18 cellular contexts compared by ENCODE assay signal in the genomic region with DNA sequence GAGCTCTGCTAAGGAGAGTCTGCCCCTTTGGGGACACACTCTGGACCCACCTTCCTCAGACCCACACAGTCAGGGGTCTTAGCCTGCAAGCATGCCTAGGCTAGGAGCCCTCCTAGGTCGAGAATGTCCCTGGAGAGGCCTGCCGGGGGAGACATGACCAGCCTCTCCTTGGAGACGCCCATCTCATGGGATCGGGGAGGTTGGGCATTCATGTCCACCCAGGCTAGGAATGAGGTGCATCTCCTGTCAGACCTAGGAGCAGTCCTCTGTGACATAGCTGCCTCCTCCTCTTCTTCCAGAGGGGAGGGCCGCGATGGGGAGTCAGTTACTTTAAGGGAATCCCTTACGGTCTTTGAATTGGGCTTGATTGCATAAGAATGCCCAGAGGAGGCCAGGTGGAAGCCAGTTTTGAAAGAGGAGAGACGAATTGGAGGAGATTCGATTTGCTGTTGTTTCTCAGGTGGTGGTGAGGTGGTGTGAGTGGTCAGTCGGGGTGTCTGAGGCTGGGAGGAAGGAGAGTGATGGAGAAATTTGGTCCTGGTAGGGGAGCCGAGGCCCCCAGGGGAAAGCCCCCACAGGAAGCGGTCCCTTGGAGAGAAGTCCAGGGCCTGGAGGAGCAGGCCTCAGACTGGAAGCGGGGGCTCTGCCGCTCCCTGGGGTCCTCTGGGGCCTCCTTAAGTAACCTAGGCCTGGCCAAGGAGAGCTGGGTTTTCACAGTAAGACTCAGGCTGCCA.
"Had no signal": no experiment of that assay in that cellular context is flagged by ENCODE, and none has a peak within 500 bp of the region (broad histone marks: within the 10 kb centered on the region; RNA-seq: fewer than 3 reads in every experiment).

No MANE protein-coding gene starts in this region.

- H3K27ac ChIP-seq: body of pancreas, colonic mucosa, esophagus squamous epithelium, transverse colon, WERI-Rb-1 had no signal

- H3K4me3 ChIP-seq: body of pancreas, colonic mucosa, esophagus squamous epithelium, transverse colon had no signal

- H3K36me3 ChIP-seq: colonic mucosa, esophagus squamous epithelium, transverse colon, WERI-Rb-1 had no signal

- DNase-seq: activated CD4-positive, alpha-beta memory T cell treated with anti-CD3 and anti-CD28 coated beads, Interleukin-2, amount 10 ng/mL, durations not matched to agents 7 days and 5 days; activated CD4-positive, alpha-beta T cell treated with anti-CD3 and anti-CD28 coated beads for 36 hours; activated T-cell treated with anti-CD3 and anti-CD28 coated beads, Interleukin-2, amount 50 U/mL, for 24 hours; amniotic stem cell; body of pancreas; caudate nucleus; colonic mucosa; esophagus squamous epithelium; hippocampal formation; mammary epithelial cell; occipital lobe; stimulated activated CD4-positive, alpha-beta T cell treated with anti-CD3 and anti-CD28 coated beads, Interleukin-4, amount 100 ng/mL, for 4 hours; stimulated activated naive CD8-positive, alpha-beta T cell treated with anti-CD3 and anti-CD28 coated beads, Interleukin-15, Interleukin-2, amounts not matched to agents 100 U/mL and 50 U/mL, for 24 hours; T-helper 17 cell; transverse colon; WERI-Rb-1 had no signal

- H3K4me1 ChIP-seq: body of pancreas, colonic mucosa, esophagus squamous epithelium, transverse colon had no signal

- H3K27me3 ChIP-seq: body of pancreas, colonic mucosa, esophagus squamous epithelium, transverse colon had no signal

- H3K9me3 ChIP-seq: body of pancreas, colonic mucosa, esophagus squamous epithelium, transverse colon had no signal

- ATAC-seq: activated CD4-positive, alpha-beta T cell treated with anti-CD3 and anti-CD28 coated beads for 36 hours; body of pancreas; left colon; naive thymus-derived CD8-positive, alpha-beta T cell; stimulated activated naive CD8-positive, alpha-beta T cell treated with anti-CD3 and anti-CD28 coated beads, Interleukin-15, Interleukin-2, amounts not matched to agents 100 U/mL and 50 U/mL, for 24 hours; T-helper 17 cell had no signal
